27 cellular contexts compared by ENCODE assay signal in genomic region chr15:39110336-39110735, GRCh38.
A peak's percentile ranks its signal among the peaks of the same experiment; 100 is the strongest.
DNase-seq lines count a peak whose midpoint lies in the region; ATAC-seq and TF ChIP-seq lines count a peak whose summit lies in the region.
"Had no signal": no experiment of that assay in that cellular context is flagged by ENCODE, and none has a peak within 500 bp of the region (broad histone marks: within the 10 kb centered on the region; RNA-seq: fewer than 3 reads in every experiment).

No MANE protein-coding gene starts in this region.

- no peaks in the 10 kb centered on the region for H3K9me3 ChIP-seq in right cardiac atrium (ENCODE audit: control insufficient read depth, low read length)
- H3K9me3 ChIP-seq in uterus = no peaks in the 10 kb centered on the region
- H3K9me3 ChIP-seq: neutrophil, psoas muscle, upper lobe of right lung had no signal

- DNase-seq in AG09309 (ENCODE audit: low read depth) (peak; percentile 77), HT1080 (ENCODE audit: low read depth) (peak; percentile 85), astrocyte of the spinal cord (ENCODE audit: low read depth, low spot score) (peak; percentile 68), iris pigment epithelial cell (ENCODE audit: low read depth) (peak; percentile 76), NCI-H2196 treated with DMSO at 0.1 percent for 48 hours (lab: John Stamatoyannopoulos, UW; ENCODE audit: unreplicated experiment) (no peak), right cardiac atrium (no peak), uterus (no peak), DMS114 treated with DMSO at 0.1 percent for 48 hours (lab: John Stamatoyannopoulos, UW; ENCODE audit: unreplicated experiment) (no peak)
- DNase-seq: activated CD4-positive, alpha-beta T cell treated with anti-CD3 and anti-CD28 coated beads for 1 hour; activated gamma-delta T cell treated with Interleukin-2 at 50 U/mL for 16 hours; activated T-cell treated with anti-CD3 and anti-CD28 coated beads, Interleukin-2, amount 50 U/mL, for 1 hour; COR-L47; cortex of kidney; DND-41; endodermal cell; esophagus squamous epithelium; left cardiac atrium; NCI-H1694; NCI-H524 treated with DMSO at 0.1 percent for 48 hours; psoas muscle; stimulated activated CD4-positive, alpha-beta T cell treated with anti-CD3 and anti-CD28 coated beads, Interleukin-1b, Interleukin-23, amount 100 ng/mL, for 48 hours; upper lobe of right lung had no signal

- H3K4me3 ChIP-seq in AG09309 (ENCODE audit: control insufficient read depth, low read depth, low read length) (no peak overlapping the region), astrocyte of the spinal cord (ENCODE audit: low read depth, low read length) (no peak overlapping the region), right cardiac atrium (ENCODE audit: low read length) (no peak overlapping the region), uterus (no peak overlapping the region)
- H3K4me3 ChIP-seq: BLaER1, esophagus squamous epithelium, K562, psoas muscle, skin epidermis, upper lobe of right lung had no signal

- H3K4me1 ChIP-seq in right cardiac atrium (ENCODE audit: control insufficient read depth, insufficient read depth, low read length) (no peaks in the 10 kb centered on the region), uterus (no peaks in the 10 kb centered on the region)
- H3K4me1 ChIP-seq: BLaER1, psoas muscle, upper lobe of right lung had no signal

- H3K27ac ChIP-seq in right cardiac atrium (ENCODE audit: low read length) (no peak overlapping the region), uterus (no peak overlapping the region)
- H3K27ac ChIP-seq: BLaER1, esophagus squamous epithelium, neutrophil, psoas muscle, skin epidermis, upper lobe of right lung had no signal

- no peaks in the 10 kb centered on the region for H3K27me3 ChIP-seq in right cardiac atrium (ENCODE audit: control insufficient read depth, insufficient read depth)
- H3K27me3 ChIP-seq in uterus = no peaks in the 10 kb centered on the region
- H3K27me3 ChIP-seq: BLaER1, esophagus squamous epithelium, neutrophil, upper lobe of right lung had no signal

- in situ Hi-C loops in astrocyte of the spinal cord (cut with HindIII; ENCODE audit: low sequenced_read_pairs) = no loop called here

- H3K36me3 ChIP-seq in uterus = no peaks in the 10 kb centered on the region
- H3K36me3 ChIP-seq: BLaER1, esophagus squamous epithelium, neutrophil, upper lobe of right lung had no signal

- no peak for TF ChIP-seq POLR2A in uterus (IDR thresholded peaks at IDR 0.05)

- no peak for ATAC-seq in right cardiac atrium
- ATAC-seq: K562, left cardiac atrium, Panc1, psoas muscle, upper lobe of right lung had no signal

- TF ChIP-seq CTCF in AG09309 (IDR thresholded peaks at IDR 0.05; ENCODE audit: control insufficient read depth, insufficient read depth, low read depth, low read length, missing control alignments) (no peak), astrocyte of the spinal cord (IDR thresholded peaks at IDR 0.05; ENCODE audit: low read depth, low read length) (no peak), uterus (IDR thresholded peaks at IDR 0.05) (no peak)

- intact Hi-C loops in right cardiac atrium (cut with DNase I) = no loop called here
- intact Hi-C loops in uterus (cut with DNase I; ENCODE audit: low total_unique reads) = no loop called here

Comparison
In these comparisons a context has a peak if more than half of its experiments do, and no peak if none do; other contexts are left out.
1. DNase-seq: peak in AG09309 (single experiment), HT1080 (single experiment), astrocyte of the spinal cord (single experiment) and iris pigment epithelial cell (single experiment); none in NCI-H2196 treated with DMSO at 0.1 percent for 48 hours (single experiment), right cardiac atrium (0 of 3), uterus (0 of 2) and DMS114 treated with DMSO at 0.1 percent for 48 hours (single experiment).